1 cellular context compared by ENCODE assay signal in genomic region chr19:2529942-2530341, GRCh38. TPM values are rescaled to one million over a fixed set of nuclear protein-coding genes. Genes with fewer than 3 reads are reported as not detected.
"Had no signal": no experiment of that assay in that cellular context is flagged by ENCODE, and none has a peak within 500 bp of the region (broad histone marks: within the 10 kb centered on the region; RNA-seq: fewer than 3 reads in every experiment).

No MANE protein-coding gene starts in this region.

RNA-seq across cellular contexts. Expression of gene GADD45B, which starts 54.0 kb away (rescaled TPM):
- polyA plus RNA-seq: neural cell had no signal
